Comparison of ENCODE assay signal across 1 cellular context in genomic region chr9:37465249-37466036, GRCh38.
A peak's percentile ranks its signal among the peaks of the same experiment; 100 is the strongest.
TF ChIP-seq lines count a peak whose summit lies in the region.

Gene ZBTB5 (minus strand): TSS chr9:37465450. CDS start chr9:37442551, 22,899 bp downstream.

TF ChIP-seq in K562, 482 proteins besides CTCF, POLR2A, EP300 and RAD21 (continued from another document and continues in another):
- TF ChIP-seq ZNF551 (CRISPR knock-in tag; IDR thresholded peaks at IDR 0.05) (no peak), ZNF76 (CRISPR knock-in tag; IDR thresholded peaks at IDR 0.05; ENCODE audit: borderline replicate concordance) (no peak), ZBTB9 (CRISPR knock-in tag; IDR thresholded peaks at IDR 0.05) (no peak), ARHGAP35 (IDR thresholded peaks at IDR 0.05; ENCODE audit: partially characterized antibody) (no peak), PRPF4 (IDR thresholded peaks at IDR 0.05; ENCODE audit: insufficient read depth, low read depth, low read length, poor library complexity, severe bottlenecking) (no peak), AFF1 (IDR thresholded peaks at IDR 0.05; ENCODE audit: low read depth in 1 of 2, partially characterized antibody in 2 of 2) (no peak), HDAC2 (IDR thresholded peaks at IDR 0.05) (peak; percentile 78; the same call in 1 of the 2 replicates), FOXO4 (CRISPR knock-in tag; IDR thresholded peaks at IDR 0.05) (no peak), IRF9 (tag; IDR thresholded peaks at IDR 0.05) (no peak), ZNF395 (CRISPR knock-in tag; IDR thresholded peaks at IDR 0.05) (peak; percentile 84; the same call in 1 of the 2 replicates), ZNF77 (CRISPR knock-in tag; IDR thresholded peaks at IDR 0.05) (no peak), DDX20 (tag; IDR thresholded peaks at IDR 0.05; ENCODE audit: low read depth) (no peak), ZNF830 (CRISPR knock-in tag; IDR thresholded peaks at IDR 0.05) (0 out of 2 replicates have a peak, but pooled peaks have one; percentile 24), ZNF444 (CRISPR knock-in tag; IDR thresholded peaks at IDR 0.05) (no peak), RAD51 (IDR thresholded peaks at IDR 0.05; ENCODE audit: borderline replicate concordance, low read depth) (peak; percentile 51; the same call in 1 of the 2 replicates), SMAD4 (CRISPR knock-in tag; conservative IDR thresholded peaks at IDR 0.05) (no peak; the same call in 1 of the 2 replicates), SRSF1 (IDR thresholded peaks at IDR 0.05; ENCODE audit: low read depth, low read length) (no peak), HSF4 (CRISPR knock-in tag; IDR thresholded peaks at IDR 0.05; ENCODE audit: borderline replicate concordance) (no peak), PCBP1 (IDR thresholded peaks at IDR 0.05; ENCODE audit: low read depth, low read length, poor library complexity, severe bottlenecking) (no peak), TRIM24 (IDR thresholded peaks at IDR 0.05) (no peak), BRF1 (IDR thresholded peaks at IDR 0.05; ENCODE audit: borderline replicate concordance, extremely low read depth, insufficient read length) (no peak), PBX2 (CRISPR knock-in tag; IDR thresholded peaks at IDR 0.05; ENCODE audit: low read depth) (no peak), PBX2 (tag; conservative IDR thresholded peaks at IDR 0.05; ENCODE audit: low read depth) (peak; percentile 44; the same call in 1 of the 2 replicates), VEZF1 (CRISPR knock-in tag; IDR thresholded peaks at IDR 0.05) (no peak), ZNF347 (CRISPR knock-in tag; IDR thresholded peaks at IDR 0.05; ENCODE audit: low read depth) (no peak), ZNF639 (CRISPR knock-in tag; conservative IDR thresholded peaks at IDR 0.05 in 1 of 2, IDR thresholded peaks at IDR 0.05 in 1 of 2) (peak in 1 of 2 experiments; percentile 73; a peak in 1 of 4 replicates), SRSF9 (IDR thresholded peaks at IDR 0.05; ENCODE audit: borderline replicate concordance, low read depth, low read length) (no peak), MEF2A (IDR thresholded peaks at IDR 0.05; ENCODE audit: control insufficient read depth, low read depth, low read length) (no peak), ZNF436 (CRISPR knock-in tag; IDR thresholded peaks at IDR 0.05) (no peak), ZKSCAN8 (CRISPR knock-in tag; IDR thresholded peaks at IDR 0.05) (no peak), SREBF2 (CRISPR knock-in tag; IDR thresholded peaks at IDR 0.05) (no peak), CREB3L1 (IDR thresholded peaks at IDR 0.05; ENCODE audit: borderline replicate concordance, low read depth) (0 out of 2 replicates have a peak, but pooled peaks have one; percentile 21), ZBTB33 (CRISPR knock-in tag; IDR thresholded peaks at IDR 0.05) (no peak), ZNF3 (CRISPR knock-in tag; IDR thresholded peaks at IDR 0.05) (no peak), HIVEP1 (CRISPR knock-in tag; IDR thresholded peaks at IDR 0.05) (no peak), STAG1 (CRISPR knock-in tag; IDR thresholded peaks at IDR 0.05; ENCODE audit: borderline replicate concordance) (no peak), SAP30 (IDR thresholded peaks at IDR 0.05; ENCODE audit: borderline replicate concordance, insufficient read depth, low read depth, low read length, poor library complexity, severe bottlenecking) (peak; percentile 92), ZNF764 (CRISPR knock-in tag; IDR thresholded peaks at IDR 0.05; ENCODE audit: low read depth) (no peak), SLC30A9 (CRISPR knock-in tag; IDR thresholded peaks at IDR 0.05) (no peak), HNRNPUL1 (IDR thresholded peaks at IDR 0.05; ENCODE audit: low read length) (no peak), MCM3 (IDR thresholded peaks at IDR 0.05) (no peak), ZNF766 (CRISPR knock-in tag; conservative IDR thresholded peaks at IDR 0.05) (no peak), ZFP30 (CRISPR knock-in tag; IDR thresholded peaks at IDR 0.05; ENCODE audit: borderline replicate concordance) (no peak), TGIF2 (CRISPR knock-in tag; IDR thresholded peaks at IDR 0.05) (no peak), ZNF274 (IDR thresholded peaks at IDR 0.05; ENCODE audit: borderline replicate concordance, low read depth, low read length) (no peak), KAT2B (IDR thresholded peaks at IDR 0.05; ENCODE audit: low read depth, low read length) (no peak), SAFB (IDR thresholded peaks at IDR 0.05; ENCODE audit: borderline replicate concordance, low read depth, low read length) (no peak), DMBX1 (CRISPR knock-in tag; IDR thresholded peaks at IDR 0.05; ENCODE audit: borderline replicate concordance) (0 out of 2 replicates have a peak, but pooled peaks have one; percentile 51)
